In genomic region chr11:46369458-46370152, GRCh38 we compare ENCODE assay signal across 1 cellular context.
TF ChIP-seq lines count a peak whose summit lies in the region.

No MANE protein-coding gene starts in this region.

TF ChIP-seq in HepG2, 621 proteins besides CTCF, POLR2A, EP300 and RAD21 (continued from another document and continues in another):
- TF ChIP-seq, protein P1, sequence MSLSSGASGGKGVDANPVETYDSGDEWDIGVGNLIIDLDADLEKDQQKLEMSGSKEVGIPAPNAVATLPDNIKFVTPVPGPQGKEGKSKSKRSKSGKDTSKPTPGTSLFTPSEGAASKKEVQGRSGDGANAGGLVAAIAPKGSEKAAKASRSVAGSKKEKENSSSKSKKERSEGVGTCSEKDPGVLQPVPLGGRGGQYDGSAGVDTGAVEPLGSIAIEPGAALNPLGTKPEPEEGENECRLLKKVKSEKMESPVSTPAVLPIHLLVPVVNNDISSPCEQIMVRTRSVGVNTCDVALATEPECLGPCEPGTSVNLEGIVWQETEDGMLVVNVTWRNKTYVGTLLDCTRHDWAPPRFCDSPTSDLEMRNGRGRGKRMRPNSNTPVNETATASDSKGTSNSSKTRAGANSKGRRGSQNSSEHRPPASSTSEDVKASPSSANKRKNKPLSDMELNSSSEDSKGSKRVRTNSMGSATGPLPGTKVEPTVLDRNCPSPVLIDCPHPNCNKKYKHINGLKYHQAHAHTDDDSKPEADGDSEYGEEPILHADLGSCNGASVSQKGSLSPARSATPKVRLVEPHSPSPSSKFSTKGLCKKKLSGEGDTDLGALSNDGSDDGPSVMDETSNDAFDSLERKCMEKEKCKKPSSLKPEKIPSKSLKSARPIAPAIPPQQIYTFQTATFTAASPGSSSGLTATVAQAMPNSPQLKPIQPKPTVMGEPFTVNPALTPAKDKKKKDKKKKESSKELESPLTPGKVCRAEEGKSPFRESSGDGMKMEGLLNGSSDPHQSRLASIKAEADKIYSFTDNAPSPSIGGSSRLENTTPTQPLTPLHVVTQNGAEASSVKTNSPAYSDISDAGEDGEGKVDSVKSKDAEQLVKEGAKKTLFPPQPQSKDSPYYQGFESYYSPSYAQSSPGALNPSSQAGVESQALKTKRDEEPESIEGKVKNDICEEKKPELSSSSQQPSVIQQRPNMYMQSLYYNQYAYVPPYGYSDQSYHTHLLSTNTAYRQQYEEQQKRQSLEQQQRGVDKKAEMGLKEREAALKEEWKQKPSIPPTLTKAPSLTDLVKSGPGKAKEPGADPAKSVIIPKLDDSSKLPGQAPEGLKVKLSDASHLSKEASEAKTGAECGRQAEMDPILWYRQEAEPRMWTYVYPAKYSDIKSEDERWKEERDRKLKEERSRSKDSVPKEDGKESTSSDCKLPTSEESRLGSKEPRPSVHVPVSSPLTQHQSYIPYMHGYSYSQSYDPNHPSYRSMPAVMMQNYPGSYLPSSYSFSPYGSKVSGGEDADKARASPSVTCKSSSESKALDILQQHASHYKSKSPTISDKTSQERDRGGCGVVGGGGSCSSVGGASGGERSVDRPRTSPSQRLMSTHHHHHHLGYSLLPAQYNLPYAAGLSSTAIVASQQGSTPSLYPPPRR (CRISPR knock-in tag; IDR thresholded peaks at IDR 0.05; ENCODE audit: borderline replicate concordance): no peak
- TF ChIP-seq ZNF607 (CRISPR knock-in tag; IDR thresholded peaks at IDR 0.05; ENCODE audit: borderline replicate concordance) (no peak), FLYWCH1 (CRISPR knock-in tag; IDR thresholded peaks at IDR 0.05) (no peak), ZNF747 (CRISPR knock-in tag; IDR thresholded peaks at IDR 0.05; ENCODE audit: borderline replicate concordance) (no peak), ZNF790 (CRISPR knock-in tag; IDR thresholded peaks at IDR 0.05; ENCODE audit: borderline replicate concordance) (no peak), DBP (CRISPR knock-in tag; IDR thresholded peaks at IDR 0.05; ENCODE audit: not compliant biosample characterization) (no peak), SYNCRIP (IDR thresholded peaks at IDR 0.05; ENCODE audit: insufficient read depth, low read depth, low read length) (no peak), DNMT3B (CRISPR knock-in tag; conservative IDR thresholded peaks at IDR 0.05) (no peak), ZIK1 (CRISPR knock-in tag; IDR thresholded peaks at IDR 0.05; ENCODE audit: borderline replicate concordance, low read depth) (no peak), THYN1 (CRISPR knock-in tag; IDR thresholded peaks at IDR 0.05; ENCODE audit: borderline replicate concordance, low read depth) (no peak), ZBTB46 (CRISPR knock-in tag; IDR thresholded peaks at IDR 0.05; ENCODE audit: borderline replicate concordance) (no peak), BCLAF1 (IDR thresholded peaks at IDR 0.05) (no peak), HOXD1 (CRISPR knock-in tag; IDR thresholded peaks at IDR 0.05) (no peak), KDM2A (CRISPR knock-in tag; IDR thresholded peaks at IDR 0.05; ENCODE audit: borderline replicate concordance, low read depth) (peak; percentile 49; the same call in 1 of the 2 replicates), CBX2 (IDR thresholded peaks at IDR 0.05; ENCODE audit: low read depth, low read length) (no peak), CBX2 (CRISPR knock-in tag; IDR thresholded peaks at IDR 0.05; ENCODE audit: low read depth) (no peak), TSC22D2 (CRISPR knock-in tag; IDR thresholded peaks at IDR 0.05; ENCODE audit: borderline replicate concordance) (no peak), HDAC6 (IDR thresholded peaks at IDR 0.05; ENCODE audit: low read depth, low read length) (no peak), SAP130 (CRISPR knock-in tag; IDR thresholded peaks at IDR 0.05; ENCODE audit: low read depth) (peak; percentile 38; the same call in 1 of the 2 replicates), KDM1A (CRISPR knock-in tag; IDR thresholded peaks at IDR 0.05) (no peak), ZKSCAN8 (CRISPR knock-in tag; IDR thresholded peaks at IDR 0.05; ENCODE audit: borderline replicate concordance) (no peak), ZNF205 (CRISPR knock-in tag; IDR thresholded peaks at IDR 0.05) (no peak), SP2 (CRISPR knock-in tag; IDR thresholded peaks at IDR 0.05) (no peak), POLR2AphosphoS5 (IDR thresholded peaks at IDR 0.05; ENCODE audit: low read depth, low read length) (no peak), SRF (IDR thresholded peaks at IDR 0.05; ENCODE audit: low read depth, low read length) (no peak), TFDP1 (CRISPR knock-in tag; IDR thresholded peaks at IDR 0.05; ENCODE audit: borderline replicate concordance) (no peak), SCMH1 (CRISPR knock-in tag; IDR thresholded peaks at IDR 0.05; ENCODE audit: borderline replicate concordance) (no peak), CAMTA2 (CRISPR knock-in tag; IDR thresholded peaks at IDR 0.05; ENCODE audit: borderline replicate concordance) (no peak)
- TF ChIP-seq, protein P2, sequence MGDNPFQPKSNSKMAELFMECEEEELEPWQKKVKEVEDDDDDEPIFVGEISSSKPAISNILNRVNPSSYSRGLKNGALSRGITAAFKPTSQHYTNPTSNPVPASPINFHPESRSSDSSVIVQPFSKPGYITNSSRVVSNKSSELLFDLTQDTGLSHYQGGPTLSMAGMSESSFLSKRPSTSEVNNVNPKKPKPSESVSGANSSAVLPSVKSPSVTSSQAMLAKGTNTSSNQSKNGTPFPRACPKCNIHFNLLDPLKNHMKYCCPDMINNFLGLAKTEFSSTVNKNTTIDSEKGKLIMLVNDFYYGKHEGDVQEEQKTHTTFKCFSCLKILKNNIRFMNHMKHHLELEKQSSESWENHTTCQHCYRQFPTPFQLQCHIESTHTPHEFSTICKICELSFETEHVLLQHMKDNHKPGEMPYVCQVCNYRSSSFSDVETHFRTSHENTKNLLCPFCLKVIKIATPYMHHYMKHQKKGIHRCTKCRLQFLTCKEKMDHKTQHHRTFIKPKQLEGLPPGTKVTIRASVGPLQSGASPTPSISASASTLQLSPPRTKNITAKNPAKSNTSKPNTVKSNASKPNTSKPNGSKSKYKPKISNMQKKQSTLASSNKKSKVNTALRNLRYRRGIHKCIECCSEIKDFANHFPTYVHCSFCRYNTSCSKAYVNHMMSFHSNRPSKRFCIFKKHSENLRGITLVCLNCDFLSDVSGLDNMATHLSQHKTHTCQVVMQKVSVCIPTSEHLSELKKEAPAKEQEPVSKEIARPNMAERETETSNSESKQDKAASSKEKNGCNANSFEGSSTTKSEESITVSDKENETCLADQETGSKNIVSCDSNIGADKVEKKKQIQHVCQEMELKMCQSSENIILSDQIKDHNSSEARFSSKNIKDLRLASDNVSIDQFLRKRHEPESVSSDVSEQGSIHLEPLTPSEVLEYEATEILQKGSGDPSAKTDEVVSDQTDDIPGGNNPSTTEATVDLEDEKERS (CRISPR knock-in tag; IDR thresholded peaks at IDR 0.05): no peak
- TF ChIP-seq, protein P3, sequence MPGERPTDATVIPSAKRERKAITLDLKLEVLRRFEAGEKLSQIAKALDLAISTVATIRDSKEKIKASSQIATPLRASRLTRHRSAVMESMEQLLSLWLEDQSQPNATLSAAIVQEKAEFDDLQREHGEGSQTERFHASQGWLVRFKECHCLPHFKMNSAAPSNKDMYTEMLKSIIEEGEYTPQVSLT (CRISPR knock-in tag; IDR thresholded peaks at IDR 0.05; ENCODE audit: borderline replicate concordance, low read depth): no peak
- TF ChIP-seq, protein P4, sequence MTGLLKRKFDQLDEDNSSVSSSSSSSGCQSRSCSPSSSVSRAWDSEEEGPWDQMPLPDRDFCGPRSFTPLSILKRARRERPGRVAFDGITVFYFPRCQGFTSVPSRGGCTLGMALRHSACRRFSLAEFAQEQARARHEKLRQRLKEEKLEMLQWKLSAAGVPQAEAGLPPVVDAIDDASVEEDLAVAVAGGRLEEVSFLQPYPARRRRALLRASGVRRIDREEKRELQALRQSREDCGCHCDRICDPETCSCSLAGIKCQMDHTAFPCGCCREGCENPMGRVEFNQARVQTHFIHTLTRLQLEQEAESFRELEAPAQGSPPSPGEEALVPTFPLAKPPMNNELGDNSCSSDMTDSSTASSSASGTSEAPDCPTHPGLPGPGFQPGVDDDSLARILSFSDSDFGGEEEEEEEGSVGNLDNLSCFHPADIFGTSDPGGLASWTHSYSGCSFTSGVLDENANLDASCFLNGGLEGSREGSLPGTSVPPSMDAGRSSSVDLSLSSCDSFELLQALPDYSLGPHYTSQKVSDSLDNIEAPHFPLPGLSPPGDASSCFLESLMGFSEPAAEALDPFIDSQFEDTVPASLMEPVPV (CRISPR knock-in tag; IDR thresholded peaks at IDR 0.05): no peak
- TF ChIP-seq, protein P5, sequence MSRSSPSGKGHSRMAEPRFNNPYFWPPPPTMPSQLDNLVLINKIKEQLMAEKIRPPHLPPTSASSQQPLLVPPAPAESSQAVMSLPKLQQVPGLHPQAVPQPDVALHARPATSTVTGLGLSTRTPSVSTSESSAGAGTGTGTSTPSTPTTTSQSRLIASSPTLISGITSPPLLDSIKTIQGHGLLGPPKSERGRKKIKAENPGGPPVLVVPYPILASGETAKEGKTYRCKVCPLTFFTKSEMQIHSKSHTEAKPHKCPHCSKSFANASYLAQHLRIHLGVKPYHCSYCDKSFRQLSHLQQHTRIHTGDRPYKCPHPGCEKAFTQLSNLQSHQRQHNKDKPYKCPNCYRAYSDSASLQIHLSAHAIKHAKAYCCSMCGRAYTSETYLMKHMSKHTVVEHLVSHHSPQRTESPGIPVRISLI (CRISPR knock-in tag; IDR thresholded peaks at IDR 0.05; ENCODE audit: borderline replicate concordance): no peak
